ENCODE assay signal across 8 cellular contexts in genomic region chr14:75259510-75259855, GRCh38. TPM values are rescaled to one million over a fixed set of nuclear protein-coding genes. Genes with fewer than 3 reads are reported as not detected.
A peak's percentile ranks its signal among the peaks of the same experiment; 100 is the strongest.
DNase-seq lines count a peak whose midpoint lies in the region; ATAC-seq, FAIRE-seq and TF ChIP-seq lines count a peak whose summit lies in the region.

No MANE protein-coding gene starts in this region.

- no peaks in the 10 kb centered on the region for H3K27me3 ChIP-seq in prostate gland (replicated peaks; ENCODE audit: insufficient read depth)

- FAIRE-seq in GM12892 (lab: Jason Lieb, UNC): no peak

- H3K27ac ChIP-seq in VCaP: peak overlapping the region; percentile 75
- peak overlapping the region; percentile 93 to 97 for H3K27ac ChIP-seq in prostate gland

- TF ChIP-seq CTCF in AG10803 (conservative IDR thresholded peaks at IDR 0.05; ENCODE audit: low read length) (peak; percentile 42), VCaP (conservative IDR thresholded peaks at IDR 0.05) (no peak), foreskin fibroblast (IDR thresholded peaks at IDR 0.05; ENCODE audit: low read depth, low read length) (peak; percentile 17), prostate gland (IDR thresholded peaks at IDR 0.05) (peak in 1 of 4 experiments; percentile 18)

- peak; percentile 62 for DNase-seq in AG10803 (ENCODE audit: low read depth)
- peak; percentile 44 for DNase-seq in HEK293T (ENCODE audit: extremely low spot score)
- DNase-seq in foreskin fibroblast: peak; percentile 35 to 62
- no peak for DNase-seq in prostate gland (ENCODE audit: low spot score)
- no peak for DNase-seq in GM12892 (ENCODE audit: insufficient read length)
- DNase-seq in occipital lobe (lab: John Stamatoyannopoulos, UW): no peak

- POLR2A ChIA-PET in HEK293T (lab: Yijun Ruan, JAX): interaction anchor here (0.9 to 2.7 kb wide), 9 partner anchors 7 to 117 kb away, joined by 3 to 13 read pairs (median 5); no protein-coding TSS in a partner anchor

- TF ChIP-seq POLR2A in prostate gland (IDR thresholded peaks at IDR 0.05): no peak
- TF ChIP-seq POLR2A in GM12892 (IDR thresholded peaks at IDR 0.05; ENCODE audit: low read depth, low read length): no peak

- ATAC-seq in HG03095 (IDR thresholded peaks at IDR 0.05; ENCODE audit: unreplicated experiment): no peak

- H3K9me3 ChIP-seq in prostate gland: no peaks in the 10 kb centered on the region

- intact Hi-C loops in prostate gland (cut with DNase I): loop anchor here (2.0 to 5.0 kb wide), 2 partner anchors 17 to 82 kb away; partner anchors contain the start of gene TMED10

- WGBS in prostate gland: 7% methylated on average over 7 of the region's 7 CpGs

- CTCF ChIA-PET in HEK293T (lab: Yijun Ruan, JAX): no interaction called here

- H3K36me3 ChIP-seq in prostate gland: no peaks in the 10 kb centered on the region

- H3K4me1 ChIP-seq in prostate gland (replicated peaks): peaks cover 26% of the 10 kb centered on the region

- H3K4me3 ChIP-seq in AG10803 (ENCODE audit: low read length) (peak overlapping the region; percentile 58), foreskin fibroblast (ENCODE audit: low read depth in 1 of 2, low read length in 2 of 2) (peak overlapping the region; percentile 32 to 53), prostate gland (peak overlapping the region; percentile 18 to 29)

TF ChIP-seq in HEK293T, 16 proteins besides CTCF, POLR2A, EP300 and RAD21:
- no peak for TF ChIP-seq ELF4 (IDR thresholded peaks at IDR 0.05)
- no peak for TF ChIP-seq FOXM1 (IDR thresholded peaks at IDR 0.05; ENCODE audit: borderline replicate concordance)
- TF ChIP-seq ARNT (IDR thresholded peaks at IDR 0.05): no peak
- TF ChIP-seq ZNF384 (IDR thresholded peaks at IDR 0.05): no peak
- no peak for TF ChIP-seq BHLHE40 (IDR thresholded peaks at IDR 0.05; ENCODE audit: borderline replicate concordance)
- TF ChIP-seq FOXK2 (IDR thresholded peaks at IDR 0.05): no peak
- no peak for TF ChIP-seq SP1 (IDR thresholded peaks at IDR 0.05)
- TF ChIP-seq TARDBP (IDR thresholded peaks at IDR 0.05): no peak
- TF ChIP-seq NFRKB (IDR thresholded peaks at IDR 0.05): no peak
- TF ChIP-seq LEF1 (IDR thresholded peaks at IDR 0.05; ENCODE audit: borderline replicate concordance): no peak
- no peak for TF ChIP-seq FOXA1 (IDR thresholded peaks at IDR 0.05)
- no peak; the same call in 1 of the 2 replicates for TF ChIP-seq L3MBTL2 (conservative IDR thresholded peaks at IDR 0.05)
- no peak for TF ChIP-seq CTBP1 (IDR thresholded peaks at IDR 0.05; ENCODE audit: borderline replicate concordance)
- no peak for TF ChIP-seq HDGF (IDR thresholded peaks at IDR 0.05; ENCODE audit: borderline replicate concordance)
- no peak for TF ChIP-seq SUZ12 (IDR thresholded peaks at IDR 0.05)

RNA-seq across cellular contexts. Expression of gene FOS, which starts 19.1 kb away (rescaled TPM):
- 100 to 1,000 TPM in 1 of 2 donors, 10 to 100 TPM in 1; 73.9 to 127 TPM for total RNA-seq in prostate gland
- polyA plus RNA-seq in GM12892 (2012; ENCODE audit: missing spikeins): 5.3 TPM
- 51.2 TPM for total RNA-seq in occipital lobe

Comparison
In these comparisons a context has a peak if more than half of its experiments do, and no peak if none do; other contexts are left out.
1. DNase-seq: peak in AG10803 (single experiment), HEK293T (single experiment) and foreskin fibroblast (2 of 2); none in prostate gland (single experiment), GM12892 (single experiment) and occipital lobe (single experiment).
2. Peak in every context shown above with its lines, with median percentiles within 50 percentile points of each other: H3K4me3 ChIP-seq.